In genomic region chr1:173297798-173298391, GRCh38 we compare ENCODE assay signal across 10 cellular contexts.
DNase-seq lines count a peak whose midpoint lies in the region; ATAC-seq and TF ChIP-seq lines count a peak whose summit lies in the region.
"Had no signal": no experiment of that assay in that cellular context is flagged by ENCODE, and none has a peak within 500 bp of the region (broad histone marks: within the 10 kb centered on the region; RNA-seq: fewer than 3 reads in every experiment).

No MANE protein-coding gene starts in this region.

- peaks cover 5% of the 10 kb centered on the region for H3K36me3 Mint-ChIP-seq in stimulated activated effector memory CD8-positive, alpha-beta T cell treated with anti-CD3 and anti-CD28 coated beads, Interleukin-12 subunit alpha, Interleukin-12 subunit beta, amount 100 ng/mL, for 72 hours
- H3K36me3 Mint-ChIP-seq in effector memory CD8-positive, alpha-beta T cell (ENCODE audit: insufficient read depth), result no peaks in the 10 kb centered on the region

- H3K4me1 ChIP-seq in OCI-LY7 (ENCODE audit: insufficient read depth, low read length, poor library complexity, severe bottlenecking), result peaks cover 12% of the 10 kb centered on the region

- no peak overlapping the region for H3K4me3 ChIP-seq in OCI-LY7 (ENCODE audit: low read depth, low read length, poor library complexity, severe bottlenecking)
- H3K4me3 ChIP-seq: transverse colon had no signal

- CTCF ChIA-PET in OCI-LY7 (lab: Charles Lee; ENCODE audit: unreplicated experiment), result no interaction called here

- H2AFZ ChIP-seq in OCI-LY7 (ENCODE audit: low read length), result peak overlapping the region; percentile 84

- H3K4me3 Mint-ChIP-seq in stimulated activated effector memory CD8-positive, alpha-beta T cell treated with anti-CD3 and anti-CD28 coated beads, Interleukin-12 subunit alpha, Interleukin-12 subunit beta, amount 100 ng/mL, for 72 hours, result no peak overlapping the region
- H3K4me3 Mint-ChIP-seq in effector memory CD8-positive, alpha-beta T cell, result peak overlapping the region in 1 of 2 donors; percentile 16
- H3K4me3 Mint-ChIP-seq: HFFc6 had no signal

- H3K4me1 Mint-ChIP-seq in stimulated activated effector memory CD8-positive, alpha-beta T cell treated with anti-CD3 and anti-CD28 coated beads, Interleukin-12 subunit alpha, Interleukin-12 subunit beta, amount 100 ng/mL, for 72 hours, result peaks cover 37% of the 10 kb centered on the region
- H3K4me1 Mint-ChIP-seq in effector memory CD8-positive, alpha-beta T cell (ENCODE audit: low read depth in 2 of 2), result peaks cover 11 to 13% of the 10 kb centered on the region in 2 donors

- TF ChIP-seq CTCF in OCI-LY7 (conservative IDR thresholded peaks at IDR 0.05; ENCODE audit: low read length), result no peak

- intact Hi-C loops in OCI-LY7 (cut with micrococcal nuclease; ENCODE audit: unreplicated experiment), result no loop called here

- H3K9me3 ChIP-seq in OCI-LY7 (ENCODE audit: low read length), result no peaks in the 10 kb centered on the region
- H3K9me3 ChIP-seq: transverse colon had no signal

- H3K27me3 Mint-ChIP-seq in effector memory CD8-positive, alpha-beta T cell, result no peaks in the 10 kb centered on the region

- no peak overlapping the region for H3K27ac ChIP-seq in OCI-LY7 (ENCODE audit: low read depth, low read length, poor library complexity, severe bottlenecking)
- H3K27ac ChIP-seq: transverse colon had no signal

- DNase-seq in activated T-cell treated with anti-CD3 and anti-CD28 coated beads for 24 hours (ENCODE audit: low read depth) (peak; percentile 26), activated T-cell treated with anti-CD3 and anti-CD28 coated beads for 4 hours (no peak), OCI-LY7 (ENCODE audit: low spot score) (no peak), NCI-H1436 treated with DMSO at 0.1 percent for 48 hours (lab: John Stamatoyannopoulos, UW) (no peak), MV-4-11 (lab: John Stamatoyannopoulos, UW) (no peak)
- DNase-seq in stimulated activated effector memory CD8-positive, alpha-beta T cell treated with anti-CD3 and anti-CD28 coated beads, Interleukin-12 subunit alpha, Interleukin-12 subunit beta, amount 100 ng/mL, for 72 hours (ENCODE audit: low spot score in 2 of 2), result peak; percentile 10 to 72
- no peak for DNase-seq in effector memory CD8-positive, alpha-beta T cell
- DNase-seq: HFFc6, transverse colon had no signal

- no peaks in the 10 kb centered on the region for H3K9me3 Mint-ChIP-seq in stimulated activated effector memory CD8-positive, alpha-beta T cell treated with anti-CD3 and anti-CD28 coated beads, Interleukin-12 subunit alpha, Interleukin-12 subunit beta, amount 100 ng/mL, for 72 hours
- no peaks in the 10 kb centered on the region for H3K9me3 Mint-ChIP-seq in effector memory CD8-positive, alpha-beta T cell

- H3K36me3 ChIP-seq in OCI-LY7 (ENCODE audit: insufficient read depth, low read length), result no peaks in the 10 kb centered on the region
- H3K36me3 ChIP-seq: transverse colon had no signal

- H3K79me2 ChIP-seq in OCI-LY7 (ENCODE audit: insufficient read depth, low read depth, low read length), result no peaks in the 10 kb centered on the region

- ATAC-seq in HG02623 (IDR thresholded peaks at IDR 0.05; ENCODE audit: unreplicated experiment), result peak; percentile 85
- ATAC-seq in stimulated activated effector memory CD8-positive, alpha-beta T cell treated with anti-CD3 and anti-CD28 coated beads, Interleukin-12 subunit alpha, Interleukin-12 subunit beta, amount 100 ng/mL, for 72 hours, result peak; percentile 97
- ATAC-seq in effector memory CD8-positive, alpha-beta T cell (replicated peaks), result no peak

- BruUV-seq in OCI-LY7 (replicated peaks; lab: Mats Ljungman, UMichigan), result no TSS peak

- H3K9me2 ChIP-seq in OCI-LY7 (ENCODE audit: insufficient read depth, low read length), result no peaks in the 10 kb centered on the region

- H3K27ac Mint-ChIP-seq in stimulated activated effector memory CD8-positive, alpha-beta T cell treated with anti-CD3 and anti-CD28 coated beads, Interleukin-12 subunit alpha, Interleukin-12 subunit beta, amount 100 ng/mL, for 72 hours, result peak overlapping the region; percentile 30
- H3K27ac Mint-ChIP-seq in effector memory CD8-positive, alpha-beta T cell, result peak overlapping the region in 1 of 2 donors; percentile 59
- H3K27ac Mint-ChIP-seq: HFFc6 had no signal

- POLR2A ChIA-PET in OCI-LY7 (lab: Charles Lee), result interaction anchor here (1.6 kb wide), 1 partner anchor 21 kb away, joined by 4 read pairs; no protein-coding TSS in a partner anchor

- 0 out of 2 replicates have a peak overlapping the region, but pooled peaks have one; percentile 7 for H3K4me2 ChIP-seq in OCI-LY7 (ENCODE audit: low read length)

- no peaks in the 10 kb centered on the region for H4K20me1 ChIP-seq in OCI-LY7 (ENCODE audit: insufficient read depth, low read length)

Comparison
In these comparisons a context has a peak if more than half of its experiments do, and no peak if none do; other contexts are left out.
1. DNase-seq: peak in activated T-cell treated with anti-CD3 and anti-CD28 coated beads for 24 hours (single experiment) and stimulated activated effector memory CD8-positive, alpha-beta T cell treated with anti-CD3 and anti-CD28 coated beads, Interleukin-12 subunit alpha, Interleukin-12 subunit beta, amount 100 ng/mL, for 72 hours (2 of 2); none in activated T-cell treated with anti-CD3 and anti-CD28 coated beads for 4 hours (single experiment), OCI-LY7 (single experiment), NCI-H1436 treated with DMSO at 0.1 percent for 48 hours (single experiment), MV-4-11 (single experiment) and effector memory CD8-positive, alpha-beta T cell (0 of 3).